In the genomic region with DNA sequence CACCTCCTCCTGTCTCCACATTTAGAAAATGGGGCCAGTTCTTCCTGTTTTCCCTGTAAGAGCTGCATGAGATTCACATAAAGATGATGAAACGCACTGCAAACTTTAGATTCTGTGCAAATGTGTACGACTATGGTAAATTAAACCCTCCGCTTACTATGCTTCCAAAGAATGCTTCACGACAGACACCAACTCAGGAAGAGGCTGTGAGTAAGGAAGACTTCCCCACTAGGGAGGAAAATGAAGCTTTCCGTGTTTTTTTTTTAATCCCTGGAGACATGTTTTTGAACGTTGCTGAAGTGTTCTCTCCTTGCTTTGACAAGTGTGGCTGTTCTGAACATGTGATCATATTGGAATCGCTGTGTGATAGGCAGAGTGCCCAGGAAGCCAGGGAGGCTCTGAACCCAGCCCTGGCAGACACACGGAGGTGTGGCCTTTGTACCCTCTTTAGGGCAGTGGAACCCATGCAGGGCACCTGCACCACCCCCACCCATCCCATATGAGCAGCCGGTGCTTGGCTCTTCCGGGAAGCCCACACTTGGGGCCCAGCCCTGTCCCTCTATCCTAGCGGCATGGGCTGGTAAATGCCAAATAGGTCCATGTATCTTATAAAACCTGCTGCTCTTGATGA, we compare ENCODE assay signal across 8 cellular contexts. TPM values are rescaled to one million over a fixed set of nuclear protein-coding genes. Genes with fewer than 3 reads are reported as not detected.
A peak's percentile ranks its signal among the peaks of the same experiment; 100 is the strongest.
DNase-seq lines count a peak whose midpoint lies in the region; ATAC-seq and TF ChIP-seq lines count a peak whose summit lies in the region.

No MANE protein-coding gene starts in this region.

- TF ChIP-seq RAD21 in neural cell (conservative IDR thresholded peaks at IDR 0.05) = no peak

- H3K79me2 ChIP-seq in neural cell (replicated peaks; ENCODE audit: insufficient read depth, low read length) = peaks cover under 1% of the 10 kb centered on the region

- CTCF ChIA-PET in GM10248 (lab: Yijun Ruan, JAX) = interaction anchor here (1.0 to 8.2 kb wide), 7 partner anchors 8 to 97 kb away, joined by 3 to 152 read pairs (median 7); a partner anchor contains a TSS

- H3K36me3 ChIP-seq in RWPE2 (ENCODE audit: low read depth) (no peaks in the 10 kb centered on the region), colonic mucosa (no peaks in the 10 kb centered on the region), neural cell (ENCODE audit: insufficient read depth, low read length) (no peaks in the 10 kb centered on the region)

- H3K27ac ChIP-seq in RWPE2 (ENCODE audit: poor library complexity, severe bottlenecking) (peak overlapping the region; percentile 88), colonic mucosa (peak overlapping the region; percentile 17), neural cell (ENCODE audit: low read length) (peak overlapping the region; percentile 51)

- H3K4me3 ChIP-seq in RWPE2 (ENCODE audit: severe bottlenecking) (no peak overlapping the region), colonic mucosa (no peak overlapping the region), neural cell (ENCODE audit: low read length) (peak overlapping the region; percentile 47)

- intact Hi-C loops in colonic mucosa (cut with DNase I) = no loop called here

- no peak for TF ChIP-seq EP300 in neural cell (conservative IDR thresholded peaks at IDR 0.05; ENCODE audit: poor library complexity, severe bottlenecking)

- POLR2A ChIA-PET in GM10248 (lab: Yijun Ruan, JAX) = no interaction called here

- H3K27me3 ChIP-seq in RWPE2 (ENCODE audit: insufficient read depth, poor library complexity, severe bottlenecking) = no peaks in the 10 kb centered on the region
- H3K27me3 ChIP-seq in colonic mucosa = no peaks in the 10 kb centered on the region
- H3K27me3 ChIP-seq in neural cell (ENCODE audit: insufficient read depth, low read depth, low read length) = no peaks in the 10 kb centered on the region

- TF ChIP-seq CTCF in RWPE2 (IDR thresholded peaks at IDR 0.05; ENCODE audit: poor library complexity, severe bottlenecking) (no peak), colonic mucosa (IDR thresholded peaks at IDR 0.05) (no peak), neural cell (IDR thresholded peaks at IDR 0.05; ENCODE audit: poor library complexity, severe bottlenecking) (no peak), GM10248 (IDR thresholded peaks at IDR 0.05; ENCODE audit: control extremely low read depth, extremely low read depth, low read depth, missing control alignments) (no peak)

- ATAC-seq in RWPE2 (ENCODE audit: low read depth) (0 out of 3 replicates have a peak, but pooled peaks have one; percentile 11), GM21381 (IDR thresholded peaks at IDR 0.05; ENCODE audit: unreplicated experiment) (no peak), GM18520 (IDR thresholded peaks at IDR 0.05; ENCODE audit: unreplicated experiment) (no peak)

- no peaks in the 10 kb centered on the region for H3K9me2 ChIP-seq in neural cell (ENCODE audit: insufficient read depth, low read length)

- H4K20me1 ChIP-seq in neural cell (ENCODE audit: insufficient read depth) = no peaks in the 10 kb centered on the region

- H3K4me1 ChIP-seq in RWPE2 (ENCODE audit: insufficient read depth, poor library complexity, severe bottlenecking) = peaks cover 62% of the 10 kb centered on the region
- H3K4me1 ChIP-seq in colonic mucosa = peaks cover 12% of the 10 kb centered on the region

- no peak overlapping the region for H2AFZ ChIP-seq in neural cell (ENCODE audit: low read depth, low read length)

- H3K4me2 ChIP-seq in neural cell (ENCODE audit: low read length) = no peak overlapping the region

- no peaks in the 10 kb centered on the region for H3K9me3 ChIP-seq in RWPE2 (ENCODE audit: severe bottlenecking)
- no peaks in the 10 kb centered on the region for H3K9me3 ChIP-seq in colonic mucosa
- H3K9me3 ChIP-seq in neural cell (ENCODE audit: low read length) = no peaks in the 10 kb centered on the region

- peak; percentile 71 for DNase-seq in EL
- no peak for DNase-seq in RWPE2 (ENCODE audit: low spot score)
- peak; percentile 85 for DNase-seq in colonic mucosa
- DNase-seq in inferior parietal cortex (ENCODE audit: extremely low spot score) = no peak
- DNase-seq in GM10248 (ENCODE audit: extremely low spot score) = no peak

- no peaks in the 10 kb centered on the region for H3F3A ChIP-seq in neural cell (ENCODE audit: insufficient read depth, low read length, poor library complexity, severe bottlenecking)

- H3K9ac ChIP-seq in colonic mucosa (ENCODE audit: low read depth in 2 of 2, low read length in 2 of 2) (peak overlapping the region in 1 of 2 donors; percentile 58), neural cell (ENCODE audit: low read length) (no peak overlapping the region)

TF ChIP-seq in neural cell, 6 proteins besides CTCF, POLR2A, EP300 and RAD21:
- no peak for TF ChIP-seq POLR2AphosphoS5 (IDR thresholded peaks at IDR 0.05)
- no peak for TF ChIP-seq TAF1 (IDR thresholded peaks at IDR 0.05; ENCODE audit: low read depth)
- no peak for TF ChIP-seq SMC3 (conservative IDR thresholded peaks at IDR 0.05; ENCODE audit: poor library complexity)
- TF ChIP-seq, protein P1, sequence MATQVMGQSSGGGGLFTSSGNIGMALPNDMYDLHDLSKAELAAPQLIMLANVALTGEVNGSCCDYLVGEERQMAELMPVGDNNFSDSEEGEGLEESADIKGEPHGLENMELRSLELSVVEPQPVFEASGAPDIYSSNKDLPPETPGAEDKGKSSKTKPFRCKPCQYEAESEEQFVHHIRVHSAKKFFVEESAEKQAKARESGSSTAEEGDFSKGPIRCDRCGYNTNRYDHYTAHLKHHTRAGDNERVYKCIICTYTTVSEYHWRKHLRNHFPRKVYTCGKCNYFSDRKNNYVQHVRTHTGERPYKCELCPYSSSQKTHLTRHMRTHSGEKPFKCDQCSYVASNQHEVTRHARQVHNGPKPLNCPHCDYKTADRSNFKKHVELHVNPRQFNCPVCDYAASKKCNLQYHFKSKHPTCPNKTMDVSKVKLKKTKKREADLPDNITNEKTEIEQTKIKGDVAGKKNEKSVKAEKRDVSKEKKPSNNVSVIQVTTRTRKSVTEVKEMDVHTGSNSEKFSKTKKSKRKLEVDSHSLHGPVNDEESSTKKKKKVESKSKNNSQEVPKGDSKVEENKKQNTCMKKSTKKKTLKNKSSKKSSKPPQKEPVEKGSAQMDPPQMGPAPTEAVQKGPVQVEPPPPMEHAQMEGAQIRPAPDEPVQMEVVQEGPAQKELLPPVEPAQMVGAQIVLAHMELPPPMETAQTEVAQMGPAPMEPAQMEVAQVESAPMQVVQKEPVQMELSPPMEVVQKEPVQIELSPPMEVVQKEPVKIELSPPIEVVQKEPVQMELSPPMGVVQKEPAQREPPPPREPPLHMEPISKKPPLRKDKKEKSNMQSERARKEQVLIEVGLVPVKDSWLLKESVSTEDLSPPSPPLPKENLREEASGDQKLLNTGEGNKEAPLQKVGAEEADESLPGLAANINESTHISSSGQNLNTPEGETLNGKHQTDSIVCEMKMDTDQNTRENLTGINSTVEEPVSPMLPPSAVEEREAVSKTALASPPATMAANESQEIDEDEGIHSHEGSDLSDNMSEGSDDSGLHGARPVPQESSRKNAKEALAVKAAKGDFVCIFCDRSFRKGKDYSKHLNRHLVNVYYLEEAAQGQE (IDR thresholded peaks at IDR 0.05; ENCODE audit: borderline replicate concordance) = no peak
- TF ChIP-seq EZH2 (IDR thresholded peaks at IDR 0.05; ENCODE audit: borderline replicate concordance, insufficient read depth, low read length, poor library complexity, severe bottlenecking) = no peak
- no peak for TF ChIP-seq MXI1 (conservative IDR thresholded peaks at IDR 0.05; ENCODE audit: poor library complexity, severe bottlenecking)

RNA-seq across cellular contexts. Expression of a gene that starts 7.5 kb away (rescaled TPM):
- total RNA-seq in colonic mucosa = 1 to 10 TPM; 7.3 to 9.5 TPM
- 0.16 and 0.35 TPM in 2 replicates for polyA plus RNA-seq in neural cell
- 0.24 and 0.46 TPM in 2 replicates for polyA minus RNA-seq in neural cell

RNA-seq across cellular contexts. Expression of a gene that starts 10.9 kb away (rescaled TPM):
- 10 to 100 TPM; 51.9 to 64.6 TPM for total RNA-seq in colonic mucosa
- polyA plus RNA-seq in neural cell = 81.0 and 96.5 TPM in 2 replicates
- polyA minus RNA-seq in neural cell = 28.2 and 29.1 TPM in 2 replicates

Comparison
In these comparisons a context has a peak if more than half of its experiments do, and no peak if none do; other contexts are left out.
1. DNase-seq: peak in EL (single experiment) and colonic mucosa (single experiment); none in RWPE2 (single experiment), inferior parietal cortex (single experiment) and GM10248 (single experiment).
2. H3K27ac ChIP-seq: peak in every context shown above with its lines; median percentile 88 in RWPE2; 51 in neural cell; 17 in colonic mucosa.